In genomic region chr3:196422976-196423781, GRCh38 we compare ENCODE assay signal across 10 cellular contexts. TPM values are rescaled to one million over a fixed set of nuclear protein-coding genes. Genes with fewer than 3 reads are reported as not detected.
DNase-seq lines count a peak whose midpoint lies in the region; ATAC-seq and TF ChIP-seq lines count a peak whose summit lies in the region.
"Had no signal": no experiment of that assay in that cellular context is flagged by ENCODE, and none has a peak within 500 bp of the region (broad histone marks: within the 10 kb centered on the region; RNA-seq: fewer than 3 reads in every experiment).

No MANE protein-coding gene starts in this region.

- WGBS in smooth muscle cell (ENCODE audit: low lambda C conversion rate), result 93% methylated on average over 10 of the region's 10 CpGs

- no peaks in the 10 kb centered on the region for H3K9me2 ChIP-seq in OCI-LY1 (ENCODE audit: low read depth, low read length)

- H3K4me1 ChIP-seq in OCI-LY1 (ENCODE audit: insufficient read depth, low read length, severe bottlenecking) (peaks cover 13% of the 10 kb centered on the region), cardiac muscle cell (ENCODE audit: low read depth) (peaks cover 7% of the 10 kb centered on the region), rectal smooth muscle tissue (ENCODE audit: control insufficient read depth, insufficient read depth, low read length) (peaks cover 9% of the 10 kb centered on the region), smooth muscle cell (ENCODE audit: low read depth) (no peaks in the 10 kb centered on the region)

- peak; percentile 23 for DNase-seq in HT-29 (ENCODE audit: low spot score)
- peak; percentile 36 to 46 for DNase-seq in cardiac muscle cell (ENCODE audit: low read depth in 1 of 2, low spot score in 1 of 2)
- DNase-seq in smooth muscle cell (lab: John Stamatoyannopoulos, UW; ENCODE audit: unreplicated experiment), result no peak
- DNase-seq in GDM1 (lab: John Stamatoyannopoulos, UW), result no peak
- no peak for DNase-seq in activated CD8-positive, alpha-beta T cell treated with anti-CD3 and anti-CD28 coated beads, Interleukin-2, amount 10 ng/mL, durations not matched to agents 7 days and 5 days
- DNase-seq: activated gamma-delta T cell; stimulated activated CD4-positive, alpha-beta T cell treated with anti-CD3 and anti-CD28 coated beads, Interleukin-2, amount 100 ng/mL, for 48 hours had no signal

- H3K9me3 ChIP-seq in OCI-LY1 (ENCODE audit: low read length), result peaks cover 8% of the 10 kb centered on the region; the same call in 1 of the 2 replicates
- H3K9me3 ChIP-seq in cardiac muscle cell (ENCODE audit: low read depth), result no peaks in the 10 kb centered on the region
- no peaks in the 10 kb centered on the region for H3K9me3 ChIP-seq in smooth muscle cell (replicated peaks; ENCODE audit: low read depth)

- TF ChIP-seq CTCF in OCI-LY1 (IDR thresholded peaks at IDR 0.05; ENCODE audit: low read length) (no peak), cardiac muscle cell (IDR thresholded peaks at IDR 0.05; ENCODE audit: low read depth, low read length) (no peak), smooth muscle cell (IDR thresholded peaks at IDR 0.05; ENCODE audit: borderline replicate concordance, insufficient read depth, poor library complexity, severe bottlenecking) (no peak)

- H3K79me2 ChIP-seq in OCI-LY1 (ENCODE audit: insufficient read depth, low read length) (peaks cover 94% of the 10 kb centered on the region), smooth muscle cell (ENCODE audit: low read depth) (peaks cover 100% of the 10 kb centered on the region)

- H2AFZ ChIP-seq in OCI-LY1 (ENCODE audit: low read length) (no peak overlapping the region), smooth muscle cell (ENCODE audit: low read depth) (no peak overlapping the region)

- no peaks in the 10 kb centered on the region for H3F3A ChIP-seq in OCI-LY1 (ENCODE audit: insufficient read depth, low read length)
- no peaks in the 10 kb centered on the region for H3F3A ChIP-seq in smooth muscle cell (ENCODE audit: low read depth)

- no peak overlapping the region for H3K4me3 Mint-ChIP-seq in activated CD8-positive, alpha-beta T cell treated with anti-CD3 and anti-CD28 coated beads, Interleukin-2, amount 10 ng/mL, durations not matched to agents 7 days and 5 days

- POLR2A ChIA-PET in activated CD8-positive, alpha-beta T cell treated with anti-CD3 and anti-CD28 coated beads, Interleukin-2, amount 10 ng/mL, durations not matched to agents 7 days and 5 days (lab: Charles Lee), result interaction anchor here (1.6 kb wide), 1 partner anchor 9 kb away, joined by 4 read pairs; the partner anchor contains the start of gene UBXN7

- peak overlapping the region; percentile 7; the same call in 1 of the 2 replicates for H3K4me2 ChIP-seq in OCI-LY1 (ENCODE audit: low read length)
- H3K4me2 ChIP-seq in smooth muscle cell, result no peak overlapping the region

- H3K27ac Mint-ChIP-seq in activated CD8-positive, alpha-beta T cell treated with anti-CD3 and anti-CD28 coated beads, Interleukin-2, amount 10 ng/mL, durations not matched to agents 7 days and 5 days, result no peak overlapping the region

- no peaks in the 10 kb centered on the region for H3K4me1 Mint-ChIP-seq in activated CD8-positive, alpha-beta T cell treated with anti-CD3 and anti-CD28 coated beads, Interleukin-2, amount 10 ng/mL, durations not matched to agents 7 days and 5 days (ENCODE audit: low read depth)

- H3K27me3 Mint-ChIP-seq in activated CD8-positive, alpha-beta T cell treated with anti-CD3 and anti-CD28 coated beads, Interleukin-2, amount 10 ng/mL, durations not matched to agents 7 days and 5 days (ENCODE audit: low read depth), result no peaks in the 10 kb centered on the region

- H3K36me3 ChIP-seq in OCI-LY1 (ENCODE audit: insufficient read depth, low read length) (peaks cover 36% of the 10 kb centered on the region; the same call in 1 of the 2 replicates), cardiac muscle cell (peaks cover 3% of the 10 kb centered on the region), rectal smooth muscle tissue (ENCODE audit: control insufficient read depth, insufficient read depth, low read length) (no peaks in the 10 kb centered on the region), smooth muscle cell (ENCODE audit: low read depth) (no peaks in the 10 kb centered on the region)

- ATAC-seq in GM18519 (IDR thresholded peaks at IDR 0.05; ENCODE audit: low FRiP score, unreplicated experiment), result no peak
- ATAC-seq in activated CD8-positive, alpha-beta T cell treated with anti-CD3 and anti-CD28 coated beads, Interleukin-2, amount 10 ng/mL, durations not matched to agents 7 days and 5 days, result no peak

- no peaks in the 10 kb centered on the region for H3K27me3 ChIP-seq in OCI-LY1 (ENCODE audit: insufficient read depth, low read length)
- H3K27me3 ChIP-seq in cardiac muscle cell, result no peaks in the 10 kb centered on the region
- H3K27me3 ChIP-seq in rectal smooth muscle tissue (ENCODE audit: control insufficient read depth, insufficient read depth, low read length), result no peaks in the 10 kb centered on the region
- no peaks in the 10 kb centered on the region for H3K27me3 ChIP-seq in smooth muscle cell (ENCODE audit: low read depth)

- H3K36me3 Mint-ChIP-seq in activated CD8-positive, alpha-beta T cell treated with anti-CD3 and anti-CD28 coated beads, Interleukin-2, amount 10 ng/mL, durations not matched to agents 7 days and 5 days (ENCODE audit: low read depth), result peaks cover 10% of the 10 kb centered on the region

- CTCF ChIA-PET in activated CD8-positive, alpha-beta T cell treated with anti-CD3 and anti-CD28 coated beads, Interleukin-2, amount 10 ng/mL, durations not matched to agents 7 days and 5 days (lab: Charles Lee), result no interaction called here

- H4K20me1 ChIP-seq in OCI-LY1 (ENCODE audit: insufficient read depth, low read length) (no peaks in the 10 kb centered on the region), smooth muscle cell (ENCODE audit: low read depth) (peaks cover 100% of the 10 kb centered on the region)

- H3K4me3 ChIP-seq in OCI-LY1 (ENCODE audit: low read depth, low read length, poor library complexity, severe bottlenecking) (no peak overlapping the region), cardiac muscle cell (no peak overlapping the region), rectal smooth muscle tissue (ENCODE audit: low read length) (no peak overlapping the region), smooth muscle cell (no peak overlapping the region)

- H3K9ac ChIP-seq in OCI-LY1 (ENCODE audit: low read length) (no peak overlapping the region), rectal smooth muscle tissue (ENCODE audit: low read length) (no peak overlapping the region), smooth muscle cell (ENCODE audit: low read depth) (no peak overlapping the region)

- H3K9me3 Mint-ChIP-seq in activated CD8-positive, alpha-beta T cell treated with anti-CD3 and anti-CD28 coated beads, Interleukin-2, amount 10 ng/mL, durations not matched to agents 7 days and 5 days (ENCODE audit: insufficient read depth), result no peaks in the 10 kb centered on the region

- H3K27ac ChIP-seq in OCI-LY1 (ENCODE audit: low read depth, low read length, poor library complexity, severe bottlenecking), result peak overlapping the region; percentile 40
- peak overlapping the region; percentile 74 for H3K27ac ChIP-seq in cardiac muscle cell
- peak overlapping the region; percentile 53 for H3K27ac ChIP-seq in rectal smooth muscle tissue (ENCODE audit: low read depth, low read length)
- no peak overlapping the region for H3K27ac ChIP-seq in smooth muscle cell (ENCODE audit: low read depth)

RNA-seq across cellular contexts. Expression of gene UBXN7, which starts 9.0 kb away (rescaled TPM):
- 7.0 and 9.3 TPM in 2 replicates for total RNA-seq in HT-29 (2014; rRNA removed; shearing (Covaris generic))
- total RNA-seq in cardiac muscle cell (10.4 and 27.7 TPM in 2 replicates), smooth muscle cell (26.5 and 32.2 TPM in 2 replicates)
- polyA plus RNA-seq in cardiac muscle cell (33.1 and 49.0 TPM in 2 replicates), smooth muscle cell (26.7 and 27.7 TPM in 2 replicates)
- total RNA-seq in activated CD8-positive, alpha-beta T cell treated with anti-CD3 and anti-CD28 coated beads, Interleukin-2, amount 10 ng/mL, durations not matched to agents 7 days and 5 days, result 10 to 100 TPM; 43.5 to 45.1 TPM

Comparison
In these comparisons a context has a peak if more than half of its experiments do, and no peak if none do; other contexts are left out.
1. DNase-seq: peak in HT-29 (single experiment) and cardiac muscle cell (2 of 2); none in smooth muscle cell (single experiment), GDM1 (single experiment) and activated CD8-positive, alpha-beta T cell treated with anti-CD3 and anti-CD28 coated beads, Interleukin-2, amount 10 ng/mL, durations not matched to agents 7 days and 5 days (single experiment).